Comparison of ENCODE assay signal across 27 cellular contexts in genomic region chr2:237540223-237540775, GRCh38. TPM values are rescaled to one million over a fixed set of nuclear protein-coding genes. Genes with fewer than 3 reads are reported as not detected.
DNase-seq lines count a peak whose midpoint lies in the region; TF ChIP-seq lines count a peak whose summit lies in the region.
"Had no signal": no experiment of that assay in that cellular context is flagged by ENCODE, and none has a peak within 500 bp of the region (broad histone marks: within the 10 kb centered on the region; RNA-seq: fewer than 3 reads in every experiment).

No MANE protein-coding gene starts in this region.

- peak overlapping the region; percentile 96 for H3K27ac Mint-ChIP-seq in glutamatergic neuron (ENCODE audit: unreplicated experiment)
- H3K27ac Mint-ChIP-seq: activated naive CD4-positive, alpha-beta T cell treated with anti-CD3 and anti-CD28 coated beads for 36 hours; dendritic cell treated with granulocyte-macrophage colony-stimulating factor and Interleukin-4, amounts not matched to agents 40 ng/mL and 50 ng/mL, for 4 days had no signal

- H3K4me3 Mint-ChIP-seq in glutamatergic neuron (ENCODE audit: unreplicated experiment): peak overlapping the region; percentile 42
- H3K4me3 Mint-ChIP-seq: activated naive CD4-positive, alpha-beta T cell treated with anti-CD3 and anti-CD28 coated beads for 36 hours; dendritic cell treated with granulocyte-macrophage colony-stimulating factor and Interleukin-4, amounts not matched to agents 40 ng/mL and 50 ng/mL, for 4 days; stimulated activated naive CD8-positive, alpha-beta T cell treated with anti-CD3 and anti-CD28 coated beads, Interleukin-15, amount 100 ng/mL, for 72 hours had no signal

- no peak overlapping the region for H3K4me3 ChIP-seq in BLaER1
- H3K4me3 ChIP-seq in HEK293 (ENCODE audit: low read depth, low read length): no peak overlapping the region
- no peak overlapping the region for H3K4me3 ChIP-seq in ovary
- H3K4me3 ChIP-seq: MG63, SJCRH30 had no signal

- no peak for TF ChIP-seq EP300 in ovary (IDR thresholded peaks at IDR 0.05)

- H3K27me3 Mint-ChIP-seq in glutamatergic neuron (ENCODE audit: unreplicated experiment): peaks cover 13% of the 10 kb centered on the region
- H3K27me3 Mint-ChIP-seq: stimulated activated naive CD8-positive, alpha-beta T cell treated with anti-CD3 and anti-CD28 coated beads, Interleukin-15, amount 100 ng/mL, for 72 hours had no signal

- peak overlapping the region; percentile 54 for H3K27ac ChIP-seq in BLaER1
- no peak overlapping the region for H3K27ac ChIP-seq in HEK293 (ENCODE audit: extremely low read depth, low read depth, low read length)
- H3K27ac ChIP-seq in ovary: peak overlapping the region; percentile 49
- H3K27ac ChIP-seq: SJCRH30 had no signal

- no peak for TF ChIP-seq POLR2A in ovary (IDR thresholded peaks at IDR 0.05)

- no peak for DNase-seq in glutamatergic neuron
- DNase-seq in ovary: peak in 2 of 5 donors; percentile 28 to 46
- DNase-seq in NCI-H2196 treated with DMSO at 0.1 percent for 48 hours (lab: John Stamatoyannopoulos, UW; ENCODE audit: unreplicated experiment): no peak
- no peak for DNase-seq in activated CD8-positive, alpha-beta memory T cell treated with anti-CD3 and anti-CD28 coated beads, Interleukin-2, amount 50 U/mL, for 48 hours
- DNase-seq in DMS79 treated with DMSO at 0.1 percent for 48 hours (lab: John Stamatoyannopoulos, UW): no peak
- no peak for DNase-seq in NCI-H1436 treated with DMSO at 0.1 percent for 48 hours (lab: John Stamatoyannopoulos, UW)
- DNase-seq: activated naive CD4-positive, alpha-beta T cell treated with anti-CD3 and anti-CD28 coated beads for 36 hours; activated T-cell treated with anti-CD3 and anti-CD28 coated beads, Interleukin-2, amount 50 U/mL, for 48 hours; amniotic stem cell; NCI-H1417 treated with DMSO at 0.1 percent for 48 hours; OCI-M1; stimulated activated CD4-positive, alpha-beta T cell treated with anti-CD3 and anti-CD28 coated beads, Interleukin-12 subunit alpha, Interleukin-12 subunit beta, amount 100 ng/mL, for 4 hours; stimulated activated CD4-positive, alpha-beta T cell treated with anti-CD3 and anti-CD28 coated beads, Interleukin-4, amount 100 ng/mL, for 4 hours; stimulated activated naive CD8-positive, alpha-beta T cell treated with anti-CD3 and anti-CD28 coated beads, Interleukin-15, amount 100 ng/mL, for 72 hours; T-helper 1 cell had no signal

- H3K36me3 Mint-ChIP-seq in glutamatergic neuron (ENCODE audit: unreplicated experiment): peaks cover 4% of the 10 kb centered on the region

- intact Hi-C loops in ovary (cut with DNase I): no loop called here

- peaks cover 10% of the 10 kb centered on the region for H3K9me3 Mint-ChIP-seq in glutamatergic neuron (ENCODE audit: unreplicated experiment)
- H3K9me3 Mint-ChIP-seq: activated naive CD4-positive, alpha-beta T cell treated with anti-CD3 and anti-CD28 coated beads for 36 hours; dendritic cell treated with granulocyte-macrophage colony-stimulating factor and Interleukin-4, amounts not matched to agents 40 ng/mL and 50 ng/mL, for 4 days; stimulated activated naive CD8-positive, alpha-beta T cell treated with anti-CD3 and anti-CD28 coated beads, Interleukin-15, amount 100 ng/mL, for 72 hours had no signal

- POLR2A ChIA-PET in HEK293 (lab: Yijun Ruan, JAX): no interaction called here

- H4K20me1 ChIP-seq in BLaER1: no peaks in the 10 kb centered on the region

- H3K4me2 ChIP-seq in BLaER1: peak overlapping the region; percentile 78

- 78 to 81% (median 78%) methylated on average over 11 to 13 of the region's 13 CpGs for WGBS in ovary, 3 donors

- peaks cover 67% of the 10 kb centered on the region for H3K4me1 ChIP-seq in BLaER1
- H3K4me1 ChIP-seq in HEK293 (ENCODE audit: control insufficient read depth, insufficient read depth, low read length): no peaks in the 10 kb centered on the region
- peaks cover 20% of the 10 kb centered on the region for H3K4me1 ChIP-seq in ovary (ENCODE audit: insufficient read depth)

- CTCF ChIA-PET in HEK293 (lab: Yijun Ruan, JAX): interaction anchor here (0.6 to 2.4 kb wide), 2 partner anchors 8 to 32 kb away, joined by 3 to 9 read pairs; no protein-coding TSS in a partner anchor

- H3K27me3 ChIP-seq in BLaER1: no peaks in the 10 kb centered on the region
- H3K27me3 ChIP-seq in ovary: no peaks in the 10 kb centered on the region
- H3K27me3 ChIP-seq: MG63, SJCRH30 had no signal

- TF ChIP-seq CTCF in HEK293 (tag by site-specific recombination; IDR thresholded peaks at IDR 0.05) (no peak), glutamatergic neuron (IDR thresholded peaks at IDR 0.05; ENCODE audit: partially characterized antibody, unreplicated experiment) (no peak), ovary (IDR thresholded peaks at IDR 0.05) (no peak)

- H3K36me3 ChIP-seq in BLaER1: no peaks in the 10 kb centered on the region
- H3K36me3 ChIP-seq in HEK293 (ENCODE audit: control insufficient read depth in 2 of 2, insufficient read depth in 1 of 2, low read length in 2 of 2): no peaks in the 10 kb centered on the region
- H3K36me3 ChIP-seq in ovary: no peaks in the 10 kb centered on the region
- H3K36me3 ChIP-seq: MG63, SJCRH30 had no signal

- peak overlapping the region; percentile 39 for H3K9ac ChIP-seq in BLaER1

- H3K4me1 Mint-ChIP-seq in glutamatergic neuron (ENCODE audit: low read depth, unreplicated experiment): peaks cover 34% of the 10 kb centered on the region
- H3K4me1 Mint-ChIP-seq: stimulated activated naive CD8-positive, alpha-beta T cell treated with anti-CD3 and anti-CD28 coated beads, Interleukin-15, amount 100 ng/mL, for 72 hours had no signal

- H3K9me3 ChIP-seq in BLaER1 (no peaks in the 10 kb centered on the region), HEK293 (ENCODE audit: control insufficient read depth, insufficient read depth, low read depth, low read length) (no peaks in the 10 kb centered on the region), ovary (no peaks in the 10 kb centered on the region)
- H3K9me3 ChIP-seq: MG63, SJCRH30 had no signal

TF ChIP-seq in HEK293, 187 proteins besides CTCF, POLR2A, EP300 and RAD21:
- peak; percentile 21; the same call in 1 of the 2 replicates for TF ChIP-seq ZIC2 (tag by site-specific recombination; IDR thresholded peaks at IDR 0.05)
- no peak for TF ChIP-seq SP7 (tag by site-specific recombination; IDR thresholded peaks at IDR 0.05)

RNA-seq across cellular contexts. Expression of gene PRLH, which starts 26.1 kb away (rescaled TPM):
- total RNA-seq in glutamatergic neuron (ENCODE audit: unreplicated experiment) (not detected), ovary (not detected)
- polyA plus RNA-seq in ovary: not detected
- total RNA-seq: activated CD8-positive, alpha-beta memory T cell treated with anti-CD3 and anti-CD28 coated beads for 36 hours; activated naive CD4-positive, alpha-beta T cell treated with anti-CD3 and anti-CD28 coated beads for 36 hours; G401; H1; lung microvascular endothelial cell; renal cortical epithelial cell; SJCRH30; urinary bladder had no signal
- polyA plus RNA-seq: AG04450, H1, urinary bladder had no signal

RNA-seq across cellular contexts. Expression of gene RAB17, which starts 50.2 kb away (rescaled TPM):
- not detected for total RNA-seq in glutamatergic neuron (ENCODE audit: unreplicated experiment)
- total RNA-seq in ovary: 10 to 100 TPM in 1 of 7 donors, 1 to 10 TPM in 5, under 1 TPM in 1; 0.76 to 19.3 (median 4.6) TPM
- under 1 TPM; 0.38 to 0.86 TPM for polyA plus RNA-seq in ovary
- total RNA-seq: activated CD8-positive, alpha-beta memory T cell treated with anti-CD3 and anti-CD28 coated beads for 36 hours; activated naive CD4-positive, alpha-beta T cell treated with anti-CD3 and anti-CD28 coated beads for 36 hours; G401 had no signal

RNA-seq across cellular contexts. Expression of gene MLPH, which starts 53.2 kb away (rescaled TPM):
- total RNA-seq in glutamatergic neuron (ENCODE audit: unreplicated experiment) (4.3 TPM), ovary (10 to 100 TPM in 6 of 7 donors, 1 to 10 TPM in 1; 7.8 to 67.5 (median 30.7) TPM)
- 10 to 100 TPM in 1 of 2 donors, 1 to 10 TPM in 1; 9.0 to 23.3 TPM for polyA plus RNA-seq in ovary
- total RNA-seq: activated CD8-positive, alpha-beta memory T cell treated with anti-CD3 and anti-CD28 coated beads for 36 hours; activated naive CD4-positive, alpha-beta T cell treated with anti-CD3 and anti-CD28 coated beads for 36 hours had no signal
